Comparison of ENCODE assay signal across 11 cellular contexts in the genomic region with DNA sequence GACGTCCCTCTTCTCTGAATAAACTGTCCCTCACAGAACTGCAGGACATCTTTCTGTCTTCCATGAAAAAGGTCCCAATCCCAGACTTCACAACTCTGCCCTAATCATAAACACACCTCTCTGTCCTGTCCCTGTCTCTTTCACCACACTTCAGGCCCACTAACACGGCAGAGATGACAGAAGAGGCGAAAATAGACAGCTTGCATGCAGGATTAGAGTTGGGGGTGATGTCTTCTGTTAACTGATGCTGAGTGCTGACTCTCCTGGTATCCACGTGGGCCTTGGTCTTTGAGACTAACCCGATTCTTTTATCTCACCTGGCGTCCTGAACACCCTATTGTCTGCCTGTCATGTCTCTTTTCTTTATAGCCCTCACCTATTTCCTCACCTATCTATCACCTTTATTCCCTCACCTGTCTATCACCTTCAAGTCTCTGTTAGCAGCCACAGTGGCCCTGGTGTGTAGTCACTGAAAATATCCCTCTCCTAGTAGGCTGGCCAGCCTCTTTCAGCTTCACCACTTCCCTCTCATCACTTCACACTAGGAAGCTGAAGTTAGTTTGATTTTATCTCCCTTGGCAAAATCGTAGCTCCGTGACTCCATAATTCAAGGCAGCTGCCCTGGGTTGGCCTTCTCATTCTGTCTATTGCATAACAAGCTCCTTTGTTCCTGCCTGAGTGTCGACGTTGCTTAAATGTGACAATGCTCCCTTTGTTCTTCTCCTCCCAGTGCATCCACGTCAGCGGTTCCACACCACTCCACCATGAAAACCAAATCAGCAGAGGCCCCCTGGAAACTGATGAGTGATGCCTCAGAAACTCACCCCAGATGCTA. TPM values are rescaled to one million over a fixed set of nuclear protein-coding genes. Genes with fewer than 3 reads are reported as not detected.
A peak's percentile ranks its signal among the peaks of the same experiment; 100 is the strongest.
DNase-seq lines count a peak whose midpoint lies in the region; ATAC-seq and TF ChIP-seq lines count a peak whose summit lies in the region.
"Had no signal": no experiment of that assay in that cellular context is flagged by ENCODE, and none has a peak within 500 bp of the region (broad histone marks: within the 10 kb centered on the region; RNA-seq: fewer than 3 reads in every experiment).

No MANE protein-coding gene starts in this region.

- no peaks in the 10 kb centered on the region for H3K4me1 ChIP-seq in breast epithelium
- H3K4me1 ChIP-seq: BLaER1, SJSA1 had no signal

- H3K36me3 ChIP-seq in breast epithelium, result no peaks in the 10 kb centered on the region
- H3K36me3 ChIP-seq: BLaER1, SJSA1 had no signal

- H3K9me3 Mint-ChIP-seq in stimulated activated naive B cell treated with anti-CD40 and anti-IgM and Interleukin-4, amounts not matched to agents 10 μg/mL and 1 μg/mL and 100 μg/mL, for 72 hours, result no peaks in the 10 kb centered on the region

- no peak overlapping the region for H3K27ac Mint-ChIP-seq in stimulated activated naive B cell treated with anti-CD40 and anti-IgM and Interleukin-4, amounts not matched to agents 10 μg/mL and 1 μg/mL and 100 μg/mL, for 72 hours

- H3K4me3 ChIP-seq in breast epithelium, result no peak overlapping the region
- H3K4me3 ChIP-seq: BLaER1, SJSA1 had no signal

- H3K27ac ChIP-seq in breast epithelium, result peak overlapping the region; percentile 83
- H3K27ac ChIP-seq: BLaER1, SJSA1 had no signal

- no peak overlapping the region for H3K4me3 Mint-ChIP-seq in stimulated activated naive B cell treated with anti-CD40 and anti-IgM and Interleukin-4, amounts not matched to agents 10 μg/mL and 1 μg/mL and 100 μg/mL, for 72 hours

- intact Hi-C loops in breast epithelium (cut with DNase I; ENCODE audit: low total_unique reads), result no loop called here
- intact Hi-C loops in left colon (cut with DNase I, micrococcal nuclease), result no loop called here

- peak; percentile 60 for ATAC-seq in left colon
- ATAC-seq in stimulated activated naive B cell treated with anti-CD40 and anti-IgM and Interleukin-4, amounts not matched to agents 10 μg/mL and 1 μg/mL and 100 μg/mL, for 72 hours (replicated peaks), result no peak

- H3K27me3 ChIP-seq in breast epithelium, result no peaks in the 10 kb centered on the region
- H3K27me3 ChIP-seq: BLaER1, SJSA1 had no signal

- peak; percentile 64 for DNase-seq in A172 (ENCODE audit: low spot score)
- DNase-seq in M059J (ENCODE audit: low read depth), result peak; percentile 95
- peak in 1 of 2 donors; percentile 88 for DNase-seq in breast epithelium (ENCODE audit: low spot score in 2 of 2)
- DNase-seq in left colon, result no peak
- no peak for DNase-seq in NCI-H1092 (lab: John Stamatoyannopoulos, UW)
- DNase-seq in stimulated activated naive B cell treated with anti-CD40 and anti-IgM and Interleukin-4, amounts not matched to agents 10 μg/mL and 1 μg/mL and 100 μg/mL, for 72 hours, result no peak
- DNase-seq in NOMO-1 treated with DMSO at 0.1 percent for 48 hours (lab: John Stamatoyannopoulos, UW; ENCODE audit: unreplicated experiment), result no peak
- DNase-seq in KG1 (lab: John Stamatoyannopoulos, UW), result no peak
- DNase-seq: activated effector memory CD4-positive, alpha-beta T cell treated with anti-CD3 and anti-CD28 coated beads, Interleukin-2, amount 50 U/mL, for 16 hours had no signal

- no peak for TF ChIP-seq CTCF in breast epithelium (IDR thresholded peaks at IDR 0.05)

- no peaks in the 10 kb centered on the region for H3K36me3 Mint-ChIP-seq in stimulated activated naive B cell treated with anti-CD40 and anti-IgM and Interleukin-4, amounts not matched to agents 10 μg/mL and 1 μg/mL and 100 μg/mL, for 72 hours

- H3K4me1 Mint-ChIP-seq in stimulated activated naive B cell treated with anti-CD40 and anti-IgM and Interleukin-4, amounts not matched to agents 10 μg/mL and 1 μg/mL and 100 μg/mL, for 72 hours, result peaks cover 2 to 9% of the 10 kb centered on the region in 2 donors

- TF ChIP-seq POLR2A in breast epithelium (IDR thresholded peaks at IDR 0.05), result no peak

- peaks cover 0 to 3% of the 10 kb centered on the region in 2 donors for H3K9me3 ChIP-seq in breast epithelium
- H3K9me3 ChIP-seq: BLaER1, SJSA1 had no signal

- H3K27me3 Mint-ChIP-seq in stimulated activated naive B cell treated with anti-CD40 and anti-IgM and Interleukin-4, amounts not matched to agents 10 μg/mL and 1 μg/mL and 100 μg/mL, for 72 hours, result peaks cover 8 to 19% of the 10 kb centered on the region in 2 donors

RNA-seq across cellular contexts. Expression of gene DRD2, which starts 30.6 kb away (rescaled TPM):
- total RNA-seq in A172 (2014; rRNA removed; shearing (Covaris generic)), result not detected in 2 replicates
- total RNA-seq in M059J (2014; rRNA removed; shearing (Covaris generic)), result 3.3 and 4.3 TPM in 2 replicates
- 1 to 10 TPM in 1 of 3 donors, under 1 TPM in 2; 0.16 to 8.5 (median 0.33) TPM for total RNA-seq in breast epithelium
- total RNA-seq in left colon, result under 1 TPM; 0.31 to 0.36 TPM
- total RNA-seq: SJSA1 had no signal

Comparison
In these comparisons a context has a peak if more than half of its experiments do, and no peak if none do; other contexts are left out.
1. DNase-seq: peak in A172 (single experiment) and M059J (single experiment); none in left colon (0 of 2), NCI-H1092 (single experiment), stimulated activated naive B cell treated with anti-CD40 and anti-IgM and Interleukin-4, amounts not matched to agents 10 μg/mL and 1 μg/mL and 100 μg/mL, for 72 hours (single experiment), NOMO-1 treated with DMSO at 0.1 percent for 48 hours (single experiment) and KG1 (single experiment).